In the genomic region with DNA sequence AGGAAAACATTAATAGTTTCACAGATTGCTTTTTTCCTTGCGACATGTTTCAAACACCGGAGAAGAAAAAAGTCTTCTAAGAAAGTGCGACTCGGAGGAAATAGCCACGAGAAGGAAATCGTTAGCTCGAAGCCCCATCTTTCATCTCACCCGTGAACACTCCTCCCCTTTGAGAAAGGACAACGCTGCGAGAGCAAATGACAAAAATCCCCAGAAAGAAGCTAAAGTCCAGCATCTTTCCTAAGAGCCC, we compare ENCODE assay signal across 8 cellular contexts.
A peak's percentile ranks its signal among the peaks of the same experiment; 100 is the strongest.
DNase-seq lines count a peak whose midpoint lies in the region; ATAC-seq, FAIRE-seq and TF ChIP-seq lines count a peak whose summit lies in the region.

No MANE protein-coding gene starts in this region.

- H3K27ac Mint-ChIP-seq in activated B cell treated with CpG ODN at 0.5 μM for 24 hours = peak overlapping the region; percentile 100

- FAIRE-seq in small intestine (lab: Jason Lieb, UNC) = no peak

- peaks cover 33% of the 10 kb centered on the region for H3K36me3 Mint-ChIP-seq in activated B cell treated with CpG ODN at 0.5 μM for 24 hours (ENCODE audit: low read depth)

- CTCF ChIA-PET in activated B cell treated with CpG ODN at 0.5 μM for 24 hours (lab: Charles Lee) = interaction anchor here (0.9 to 6.5 kb wide), 8 partner anchors 46 to 989 kb away, joined by 3 to 42 read pairs (median 7); partner anchors contain the start of gene TRIM13

- H3K27ac ChIP-seq in heart left ventricle (peak overlapping the region; percentile 49 to 88 (median 72)), small intestine (ENCODE audit: low read depth in 1 of 2, low read length in 1 of 2) (peak overlapping the region; percentile 71 to 90)

- ATAC-seq in heart left ventricle = no peak
- no peak for ATAC-seq in Right ventricle myocardium inferior
- ATAC-seq in activated B cell treated with CpG ODN at 0.5 μM for 24 hours (ENCODE audit: low read depth) = no peak
- ATAC-seq in GM18873 (IDR thresholded peaks at IDR 0.05; ENCODE audit: low FRiP score, unreplicated experiment) = no peak
- no peak for ATAC-seq in GM21825 (IDR thresholded peaks at IDR 0.05; ENCODE audit: unreplicated experiment)

- 0 to 1% (median 0%) methylated on average over 10 of the region's 10 CpGs for WGBS in heart left ventricle, 4 donors
- 0 to 1% (median 0%) methylated on average over 10 of the region's 10 CpGs for WGBS in small intestine, 3 donors

- TF ChIP-seq POLR2A in heart left ventricle (IDR thresholded peaks at IDR 0.05) = no peak

- peaks cover 65% of the 10 kb centered on the region for H3K4me1 Mint-ChIP-seq in activated B cell treated with CpG ODN at 0.5 μM for 24 hours

- H3K4me1 ChIP-seq in heart left ventricle (peaks cover 0 to 75% (median 27%) of the 10 kb centered on the region in 12 donors), small intestine (ENCODE audit: control insufficient read depth in 2 of 2, insufficient read depth in 1 of 2, low read depth in 1 of 2, low read length in 1 of 2) (no peaks in the 10 kb centered on the region)

- DNase-seq in heart left ventricle = no peak
- no peak for DNase-seq in Right ventricle myocardium inferior (ENCODE audit: missing footprints)
- DNase-seq in activated B cell treated with CpG ODN at 0.5 μM for 24 hours = no peak
- DNase-seq in hepatic stellate cell (ENCODE audit: low spot score) = peak; percentile 12
- DNase-seq in small intestine = peak; percentile 55
- no peak for DNase-seq in GOT3 (lab: John Stamatoyannopoulos, UW)

- POLR2A ChIA-PET in activated B cell treated with CpG ODN at 0.5 μM for 24 hours (lab: Charles Lee) = interaction anchor here (0.5 to 27.6 kb wide), 39 partner anchors 10 to 1372 kb away, joined by 3 to 1044 read pairs (median 5); partner anchors contain the start of genes INTS6, RNASEH2B, SPRYD7 and TRIM13

- peak overlapping the region; percentile 100 for H3K4me3 Mint-ChIP-seq in activated B cell treated with CpG ODN at 0.5 μM for 24 hours

- TF ChIP-seq CTCF in heart left ventricle (IDR thresholded peaks at IDR 0.05) = no peak
- no peak for TF ChIP-seq CTCF in activated B cell treated with CpG ODN at 0.5 μM for 24 hours (IDR thresholded peaks at IDR 0.05)

- H3K9me3 ChIP-seq in heart left ventricle (no peaks in the 10 kb centered on the region), small intestine (ENCODE audit: control insufficient read depth, low read depth) (no peaks in the 10 kb centered on the region)

- no peaks in the 10 kb centered on the region for H3K27me3 Mint-ChIP-seq in activated B cell treated with CpG ODN at 0.5 μM for 24 hours

- H3K4me3 ChIP-seq in heart left ventricle (peak overlapping the region; percentile 41 to 80 (median 69)), small intestine (ENCODE audit: low read depth in 1 of 2, low read length in 2 of 2) (peak overlapping the region; percentile 89 to 91)

- intact Hi-C loops in heart left ventricle (cut with DNase I) (loop anchor here (2.0 to 10.0 kb wide), 12 partner anchors 42 to 994 kb away; partner anchors contain the start of gene TRIM13 (in 7 of the 10)), Right ventricle myocardium inferior (cut with DNase I) (loop anchor here (1.0 to 5.0 kb wide), 3 partner anchors 83 to 447 kb away; partner anchors contain the start of gene TRIM13), activated B cell treated with CpG ODN at 0.5 μM for 24 hours (cut with micrococcal nuclease) (loop anchor here (1.0 to 10.0 kb wide), 4 partner anchors 104 to 994 kb away; no protein-coding TSS in a partner anchor)

- H3K9me3 Mint-ChIP-seq in activated B cell treated with CpG ODN at 0.5 μM for 24 hours = no peaks in the 10 kb centered on the region

- H3K27me3 ChIP-seq in heart left ventricle (no peaks in the 10 kb centered on the region), small intestine (ENCODE audit: control insufficient read depth in 2 of 2, insufficient read depth in 2 of 2, low read length in 2 of 2) (no peaks in the 10 kb centered on the region)

- H3K36me3 ChIP-seq in heart left ventricle (no peaks in the 10 kb centered on the region), small intestine (ENCODE audit: control insufficient read depth in 2 of 2, insufficient read depth in 2 of 2, low read length in 2 of 2) (no peaks in the 10 kb centered on the region)

Comparison
In these comparisons a context has a peak if more than half of its experiments do, and no peak if none do; other contexts are left out.
1. DNase-seq: peak in hepatic stellate cell (single experiment) and small intestine (single experiment); none in heart left ventricle (0 of 5), Right ventricle myocardium inferior (single experiment), activated B cell treated with CpG ODN at 0.5 μM for 24 hours (single experiment) and GOT3 (single experiment).